Comparison of ENCODE assay signal across 1 cellular context in genomic region chr17:76122411-76123126, GRCh38.
TF ChIP-seq lines count a peak whose summit lies in the region.

No MANE protein-coding gene starts in this region.

TF ChIP-seq in GM12878, 131 proteins besides CTCF, POLR2A, EP300 and RAD21:
- TF ChIP-seq RFX5 (IDR thresholded peaks at IDR 0.05; ENCODE audit: low read depth, low read length): no peak
- TF ChIP-seq NRF1 (conservative IDR thresholded peaks at IDR 0.05; ENCODE audit: low read depth, low read length): no peak
- TF ChIP-seq MYC (IDR thresholded peaks at IDR 0.05; ENCODE audit: insufficient read depth, insufficient read length, insufficient replicate concordance, low read length, severe bottlenecking): no peak
- TF ChIP-seq MEF2B (IDR thresholded peaks at IDR 0.05; ENCODE audit: partially characterized antibody, poor library complexity, severe bottlenecking): peak; percentile 75
- no peak for TF ChIP-seq BCL11A (IDR thresholded peaks at IDR 0.05; ENCODE audit: low read depth, low read length)
- no peak for TF ChIP-seq ELK1 (IDR thresholded peaks at IDR 0.05; ENCODE audit: low read depth, low read length)
- TF ChIP-seq BRCA1 (IDR thresholded peaks at IDR 0.05; ENCODE audit: low read depth, low read length): no peak
- TF ChIP-seq FOS (IDR thresholded peaks at IDR 0.05; ENCODE audit: borderline replicate concordance, extremely low read depth, insufficient read length): no peak
- TF ChIP-seq SPI1 (IDR thresholded peaks at IDR 0.05; ENCODE audit: borderline replicate concordance, insufficient read depth, low read depth, low read length): 0 out of 2 replicates have a peak, but pooled peaks have one; percentile 2
- TF ChIP-seq TBL1XR1 (IDR thresholded peaks at IDR 0.05; ENCODE audit: low read depth, low read length): no peak
- peak; percentile 89 for TF ChIP-seq ZNF24 (IDR thresholded peaks at IDR 0.05)
- no peak for TF ChIP-seq ZZZ3 (IDR thresholded peaks at IDR 0.05; ENCODE audit: control insufficient read depth, insufficient read length, low read depth)
- TF ChIP-seq ZBTB33 (IDR thresholded peaks at IDR 0.05): no peak
- TF ChIP-seq NFXL1 (IDR thresholded peaks at IDR 0.05; ENCODE audit: borderline replicate concordance): no peak
- no peak for TF ChIP-seq ZNF622 (IDR thresholded peaks at IDR 0.05)
